8 cellular contexts compared by ENCODE assay signal in genomic region chr5:128537306-128537998, GRCh38. TPM values are rescaled to one million over a fixed set of nuclear protein-coding genes. Genes with fewer than 3 reads are reported as not detected.
DNase-seq lines count a peak whose midpoint lies in the region; ATAC-seq and TF ChIP-seq lines count a peak whose summit lies in the region.

No MANE protein-coding gene starts in this region.

- H3K27ac Mint-ChIP-seq in glutamatergic neuron (ENCODE audit: unreplicated experiment), result no peak overlapping the region

- no peaks in the 10 kb centered on the region for H3K36me3 Mint-ChIP-seq in glutamatergic neuron (ENCODE audit: unreplicated experiment)

- peak overlapping the region; percentile 38 for H3K4me3 ChIP-seq in parathyroid adenoma (ENCODE audit: low read depth, low read length)

- no peak overlapping the region for H3K9ac ChIP-seq in parathyroid adenoma

- TF ChIP-seq CTCF in glutamatergic neuron (IDR thresholded peaks at IDR 0.05; ENCODE audit: partially characterized antibody, unreplicated experiment), result no peak
- no peak for TF ChIP-seq CTCF in parathyroid adenoma (IDR thresholded peaks at IDR 0.05)

- peaks cover 5% of the 10 kb centered on the region for H3K9me3 Mint-ChIP-seq in glutamatergic neuron (ENCODE audit: unreplicated experiment)

- no peaks in the 10 kb centered on the region for H3K79me2 ChIP-seq in parathyroid adenoma

- H2AFZ ChIP-seq in parathyroid adenoma, result peak overlapping the region; percentile 47

- no peaks in the 10 kb centered on the region for H3K36me3 ChIP-seq in parathyroid adenoma (ENCODE audit: control insufficient read depth, insufficient read depth, low read length)

- no peak for ATAC-seq in HG03460 (IDR thresholded peaks at IDR 0.05; ENCODE audit: unreplicated experiment)

- no peaks in the 10 kb centered on the region for H3K27me3 ChIP-seq in parathyroid adenoma (ENCODE audit: control insufficient read depth, insufficient read depth, low read length)

- H3K4me2 ChIP-seq in parathyroid adenoma (ENCODE audit: low read length), result peak overlapping the region; percentile 48

- H3K27ac ChIP-seq in parathyroid adenoma, result no peak overlapping the region

- H3K4me1 Mint-ChIP-seq in glutamatergic neuron (ENCODE audit: low read depth, unreplicated experiment), result peaks cover 2% of the 10 kb centered on the region

- no peaks in the 10 kb centered on the region for H3K4me1 ChIP-seq in parathyroid adenoma

- peak overlapping the region; percentile 90 for H3K4me3 Mint-ChIP-seq in glutamatergic neuron (ENCODE audit: unreplicated experiment)

- peak; percentile 44 for DNase-seq in NCI-H345 (lab: John Stamatoyannopoulos, UW)
- no peak for DNase-seq in NCI-H345 treated with DMSO at 0.1 percent for 48 hours (lab: John Stamatoyannopoulos, UW; ENCODE audit: unreplicated experiment)
- peak; percentile 68 for DNase-seq in SKM-1 (lab: John Stamatoyannopoulos, UW; ENCODE audit: unreplicated experiment)
- peak; percentile 54 for DNase-seq in glutamatergic neuron
- no peak for DNase-seq in NCI-H2196 treated with DMSO at 0.1 percent for 48 hours (lab: John Stamatoyannopoulos, UW; ENCODE audit: unreplicated experiment)
- no peak for DNase-seq in stimulated activated CD4-positive, alpha-beta T cell treated with anti-CD3 and anti-CD28 coated beads, Interleukin-12 subunit alpha, Interleukin-12 subunit beta, amount 100 ng/mL, for 4 hours

- H3K27me3 Mint-ChIP-seq in glutamatergic neuron (ENCODE audit: unreplicated experiment), result peaks cover 9% of the 10 kb centered on the region

- no peaks in the 10 kb centered on the region for H3K9me3 ChIP-seq in parathyroid adenoma (ENCODE audit: control insufficient read depth, low read length)

RNA-seq across cellular contexts. Expression of gene FBN2, which starts 0.6 kb away (rescaled TPM):
- 0.86 TPM for total RNA-seq in glutamatergic neuron (ENCODE audit: unreplicated experiment)

Comparison
In these comparisons a context has a peak if more than half of its experiments do, and no peak if none do; other contexts are left out.
1. DNase-seq: peak in NCI-H345 (single experiment), SKM-1 (single experiment) and glutamatergic neuron (single experiment); none in NCI-H345 treated with DMSO at 0.1 percent for 48 hours (single experiment), NCI-H2196 treated with DMSO at 0.1 percent for 48 hours (single experiment) and stimulated activated CD4-positive, alpha-beta T cell treated with anti-CD3 and anti-CD28 coated beads, Interleukin-12 subunit alpha, Interleukin-12 subunit beta, amount 100 ng/mL, for 4 hours (single experiment).